Comparison of ENCODE assay signal across 17 cellular contexts in the genomic region with DNA sequence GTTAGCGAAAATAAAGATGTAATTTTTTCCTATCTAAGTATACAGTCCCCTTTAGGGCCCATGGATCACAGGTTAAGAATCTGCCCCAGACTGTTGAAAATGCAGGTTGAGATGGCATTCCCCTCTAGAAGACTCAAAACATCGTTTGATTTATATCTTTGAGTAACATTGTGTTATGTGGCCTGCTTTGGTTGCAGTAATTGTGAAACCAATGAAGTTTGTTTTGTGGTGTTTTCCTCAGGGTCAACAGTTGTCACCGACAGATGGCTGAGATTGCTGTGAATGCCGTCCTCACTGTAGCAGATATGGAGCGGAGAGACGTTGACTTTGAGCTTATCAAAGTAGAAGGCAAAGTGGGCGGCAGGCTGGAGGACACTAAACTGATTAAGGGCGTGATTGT. TPM values are rescaled to one million over a fixed set of nuclear protein-coding genes. Genes with fewer than 3 reads are reported as not detected.
"Had no signal": no experiment of that assay in that cellular context is flagged by ENCODE, and none has a peak within 500 bp of the region (broad histone marks: within the 10 kb centered on the region; RNA-seq: fewer than 3 reads in every experiment).

No MANE protein-coding gene starts in this region.

- H3K27me3 Mint-ChIP-seq: activated B cell treated with CpG ODN at 0.5 μM for 24 hours, memory B cell had no signal

- H3K9ac ChIP-seq: SK-N-SH had no signal

- ATAC-seq: heart left ventricle, natural killer cell, right cardiac atrium had no signal

- H3K27ac Mint-ChIP-seq: activated B cell treated with CpG ODN at 0.5 μM for 24 hours, memory B cell had no signal

- H3K27me3 ChIP-seq: ascending aorta, heart left ventricle, tibial nerve, vagina had no signal

- DNase-seq: activated B cell treated with CpG ODN at 0.5 μM for 24 hours, foreskin melanocyte, heart left ventricle, left ventricle myocardium inferior, natural killer cell, nucleus accumbens, right cardiac atrium, SK-N-SH, small intestine, T-helper 1 cell had no signal

- H3K9me3 ChIP-seq: ascending aorta, heart left ventricle, left ventricle myocardium inferior, SK-N-SH, tibial nerve, vagina had no signal

- H3K9me3 Mint-ChIP-seq: activated B cell treated with CpG ODN at 0.5 μM for 24 hours, memory B cell, natural killer cell had no signal

- H3K4me3 Mint-ChIP-seq: activated B cell treated with CpG ODN at 0.5 μM for 24 hours, memory B cell, natural killer cell had no signal

- H3K4me3 ChIP-seq: ascending aorta, heart left ventricle, left ventricle myocardium inferior, tibial nerve, vagina had no signal

- FAIRE-seq: bronchial epithelial cell, endothelial cell of umbilical vein, keratinocyte, small intestine had no signal

- H3K4me2 ChIP-seq: SK-N-SH had no signal

- H3K4me1 ChIP-seq: ascending aorta had no signal

- H3K27ac ChIP-seq: ascending aorta, heart left ventricle, left ventricle myocardium inferior, tibial nerve, vagina had no signal

RNA-seq across cellular contexts. Expression of gene CMBL, which starts 49.8 kb away (rescaled TPM):
- total RNA-seq: activated B cell treated with CpG ODN at 0.5 μM for 24 hours had no signal
